ENCODE assay signal across 8 cellular contexts in the genomic region with DNA sequence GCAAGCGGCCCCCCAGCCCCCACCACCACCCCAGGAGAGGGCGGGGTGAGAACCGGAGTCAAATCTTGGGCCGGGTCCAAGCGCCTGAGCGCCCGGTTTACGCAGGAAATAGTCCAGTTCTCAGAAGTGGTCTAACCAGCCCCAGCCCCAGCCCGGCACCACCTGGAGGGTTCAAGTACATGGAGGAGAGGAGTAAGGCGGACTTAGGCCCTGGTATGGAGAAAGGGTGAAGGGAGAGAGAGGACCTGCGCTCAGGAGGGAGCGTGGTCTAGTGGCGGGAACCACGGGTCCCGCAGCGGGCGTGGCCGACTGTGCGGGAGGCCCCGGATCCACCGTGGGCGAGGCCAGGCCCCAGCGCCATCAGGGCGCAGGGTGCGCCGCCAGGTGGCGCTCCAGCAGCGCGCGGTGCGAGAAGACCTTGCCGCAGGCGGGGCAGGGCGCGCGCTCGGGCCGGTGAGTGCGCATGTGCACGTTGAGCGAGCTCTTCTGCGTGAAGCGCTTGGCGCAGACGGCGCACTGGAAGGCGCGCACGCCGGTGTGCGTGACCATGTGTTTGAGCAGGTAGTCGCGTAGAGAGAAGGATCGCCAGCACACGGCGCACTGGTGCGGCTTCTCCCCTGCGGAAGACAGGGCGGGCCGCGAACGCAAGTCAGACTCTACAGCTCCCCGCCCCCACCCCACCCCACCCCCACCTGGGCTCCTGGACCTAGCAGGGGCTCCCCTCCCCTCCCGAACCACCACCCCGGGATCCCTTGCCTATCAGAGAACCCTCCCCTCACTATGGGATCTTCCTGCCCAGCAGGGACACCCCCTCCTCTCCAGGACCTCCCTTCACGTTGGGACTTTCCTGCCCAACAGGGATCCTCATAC. TPM values are rescaled to one million over a fixed set of nuclear protein-coding genes. Genes with fewer than 3 reads are reported as not detected.
DNase-seq lines count a peak whose midpoint lies in the region; ATAC-seq and TF ChIP-seq lines count a peak whose summit lies in the region.

No MANE protein-coding gene starts in this region.

- TF ChIP-seq POLR2A in suprapubic skin (IDR thresholded peaks at IDR 0.05), result no peak

- H3K4me1 ChIP-seq in suprapubic skin, result peaks cover 53% of the 10 kb centered on the region

- H3K9me3 ChIP-seq in suprapubic skin, result no peaks in the 10 kb centered on the region

- no peak for TF ChIP-seq EP300 in suprapubic skin (IDR thresholded peaks at IDR 0.05)

- 17% methylated on average over 36 of the region's 66 CpGs for WGBS in suprapubic skin

- no peaks in the 10 kb centered on the region for H3K27me3 ChIP-seq in suprapubic skin

- ATAC-seq in GM21717 (IDR thresholded peaks at IDR 0.05; ENCODE audit: unreplicated experiment) (peak; percentile 43), omental fat pad (ENCODE audit: low FRiP score) (peak; percentile 88)

- peak overlapping the region; percentile 52 for H3K27ac ChIP-seq in suprapubic skin

- peaks cover 20% of the 10 kb centered on the region for H3K36me3 ChIP-seq in suprapubic skin

- TF ChIP-seq CTCF in omental fat pad (IDR thresholded peaks at IDR 0.05) (peak in 1 of 3 donors; percentile 77), suprapubic skin (IDR thresholded peaks at IDR 0.05) (peak; percentile 84 to 97)

- peak overlapping the region; percentile 42 for H3K4me3 ChIP-seq in suprapubic skin

- peak; percentile 88 for DNase-seq in DMS153 (lab: John Stamatoyannopoulos, UW)
- DNase-seq in LoVo (ENCODE audit: low spot score), result peak; percentile 90
- DNase-seq in SIG-M5 treated with dmso at 0.1 percent for 504 hours (lab: John Stamatoyannopoulos, UW; ENCODE audit: unreplicated experiment), result peak; percentile 84
- DNase-seq in activated naive CD4-positive, alpha-beta T cell treated with anti-CD3 and anti-CD28 coated beads, Interleukin-2, amount 50 U/mL, for 16 hours, result peak; percentile 98
- peak; percentile 13 for DNase-seq in glomerular visceral epithelial cell (ENCODE audit: extremely low spot score)
- DNase-seq in omental fat pad (ENCODE audit: low spot score), result peak; percentile 60
- DNase-seq in suprapubic skin (ENCODE audit: low spot score in 2 of 2), result peak; percentile 91

RNA-seq across cellular contexts. Expression of gene SLC27A5, which starts 2.1 kb away (rescaled TPM):
- 1 to 10 TPM; 4.5 to 8.5 (median 5.6) TPM for total RNA-seq in omental fat pad
- total RNA-seq in suprapubic skin, result 10 to 100 TPM in 2 of 4 donors, 1 to 10 TPM in 2; 2.1 to 19.1 (median 10.7) TPM

RNA-seq across cellular contexts. Expression of gene ZBTB45, which starts 5.7 kb away (rescaled TPM):
- 10 to 100 TPM in 1 of 4 donors, 1 to 10 TPM in 3; 4.6 to 10.2 (median 8.4) TPM for total RNA-seq in omental fat pad
- 10 to 100 TPM in 3 of 4 donors, 1 to 10 TPM in 1; 6.7 to 20.7 (median 15.8) TPM for total RNA-seq in suprapubic skin

RNA-seq across cellular contexts. Expression of gene TRIM28, which starts 29.9 kb away (rescaled TPM):
- total RNA-seq in omental fat pad, result 100 to 1,000 TPM; 151 to 238 (median 166) TPM
- total RNA-seq in suprapubic skin, result 100 to 1,000 TPM; 334 to 395 (median 360) TPM

RNA-seq across cellular contexts. Expression of gene ZNF446, which starts 37.8 kb away (rescaled TPM):
- total RNA-seq in omental fat pad, result 10 to 100 TPM in 1 of 4 donors, 1 to 10 TPM in 3; 6.6 to 10.4 (median 8.0) TPM
- 10 to 100 TPM; 19.8 to 38.8 (median 24.0) TPM for total RNA-seq in suprapubic skin

RNA-seq across cellular contexts. Expression of gene CHMP2A, which starts 41.0 kb away (rescaled TPM):
- total RNA-seq in omental fat pad, result 100 to 1,000 TPM in 2 of 4 donors, 10 to 100 TPM in 2; 87.0 to 115 (median 99.6) TPM
- total RNA-seq in suprapubic skin, result 100 to 1,000 TPM in 3 of 4 donors, 10 to 100 TPM in 1; 96.1 to 120 (median 103) TPM

Comparison
In these comparisons a context has a peak if more than half of its experiments do, and no peak if none do; other contexts are left out.
1. Peak in every context shown above with its lines: DNase-seq, ATAC-seq, H3K4me3 ChIP-seq and H3K27ac ChIP-seq.
2. DNase-seq: peak in every context shown above with its lines; median percentile 98 in activated naive CD4-positive, alpha-beta T cell treated with anti-CD3 and anti-CD28 coated beads, Interleukin-2, amount 50 U/mL, for 16 hours; 91 in suprapubic skin; 90 in LoVo; 88 in DMS153; 84 in SIG-M5 treated with dmso at 0.1 percent for 504 hours; 60 in omental fat pad; 13 in glomerular visceral epithelial cell.